30 cellular contexts compared by ENCODE assay signal in the genomic region with DNA sequence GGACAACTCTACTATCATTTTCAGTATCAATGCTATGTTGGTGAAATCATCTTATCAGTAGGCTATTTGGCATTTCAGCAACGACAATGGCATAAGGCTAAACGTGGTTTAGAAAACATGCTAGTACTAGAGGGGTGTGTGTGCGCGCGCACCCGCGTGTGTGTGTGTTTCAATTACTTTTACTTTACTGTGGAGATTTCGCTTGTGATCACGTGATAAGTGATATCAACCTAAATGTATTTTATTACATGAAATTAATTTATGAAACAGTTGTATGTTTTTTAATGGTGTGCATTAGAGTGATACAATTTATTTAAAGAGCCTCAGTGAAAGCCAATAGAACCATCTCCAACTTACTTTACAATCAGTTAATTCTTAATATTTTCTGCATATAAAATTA.
"Had no signal": no experiment of that assay in that cellular context is flagged by ENCODE, and none has a peak within 500 bp of the region (broad histone marks: within the 10 kb centered on the region; RNA-seq: fewer than 3 reads in every experiment).

No MANE protein-coding gene starts in this region.

- H3K36me3 ChIP-seq: ascending aorta, cardiac muscle cell had no signal

- DNase-seq: activated B cell treated with CpG ODN at 0.5 μM for 24 hours; activated CD4-positive, alpha-beta memory T cell treated with anti-CD3 and anti-CD28 coated beads, Interleukin-2, amount 10 ng/mL, durations not matched to agents 7 days and 5 days; activated CD4-positive, alpha-beta T cell treated with anti-CD3 and anti-CD28 coated beads for 4 hours; activated CD4-positive, alpha-beta T cell treated with anti-CD3 and anti-CD28 coated beads, Interleukin-2, amount 10 ng/mL, durations not matched to agents 24 days and 14 days; activated CD4-positive, alpha-beta T cell treated with anti-CD3 and anti-CD28 coated beads, Interleukin-2, amount 50 U/mL, for 1 hour; activated CD4-positive, alpha-beta T cell treated with anti-CD3 and anti-CD28 coated beads, Interleukin-2, amount 50 U/mL, for 48 hours; activated CD4-positive, CD25-positive, alpha-beta regulatory T cell treated with anti-CD3 and anti-CD28 coated beads, Interleukin-2, amount 50 U/mL, for 72 hours; activated CD8-positive, alpha-beta memory T cell treated with anti-CD3 and anti-CD28 coated beads for 24 hours; activated CD8-positive, alpha-beta memory T cell treated with anti-CD3 and anti-CD28 coated beads, Interleukin-2, amount 10 ng/mL, durations not matched to agents 7 days and 5 days; activated CD8-positive, alpha-beta memory T cell treated with anti-CD3 and anti-CD28 coated beads, Interleukin-2, amount 50 U/mL, for 48 hours; activated CD8-positive, alpha-beta T cell treated with anti-CD3 and anti-CD28 coated beads, Interleukin-2, amount 10 ng/mL, durations not matched to agents 7 days and 5 days; activated effector memory CD4-positive, alpha-beta T cell treated with Interleukin-2 at 50 U/mL for 16 hours; activated gamma-delta T cell; activated naive CD4-positive, alpha-beta T cell treated with anti-CD3 and anti-CD28 coated beads, Interleukin-2, amount 10 ng/mL, durations not matched to agents 7 days and 5 days; activated naive CD4-positive, alpha-beta T cell treated with Interleukin-2 at 50 U/mL for 16 hours; activated naive CD8-positive, alpha-beta T cell treated with anti-CD3 and anti-CD28 coated beads, Interleukin-2, amount 10 ng/mL, durations not matched to agents 7 days and 5 days; activated naive CD8-positive, alpha-beta T cell treated with anti-CD3 and anti-CD28 coated beads, Interleukin-2, amount 50 U/mL, for 24 hours; activated T-cell treated with anti-CD3 and anti-CD28 coated beads, Interleukin-2, amount 50 U/mL, for 24 hours; activated T-cell treated with anti-CD3 and anti-CD28 coated beads, Interleukin-2, amount 50 U/mL, for 48 hours; amygdala; anterior cingulate cortex; caudate nucleus; cerebellar nuclear complex; T-helper 2 cell; T-helper 9 cell had no signal

- H3K9me3 ChIP-seq: ascending aorta had no signal

- H3K27ac ChIP-seq: ascending aorta, cardiac muscle cell, VCaP had no signal

- FAIRE-seq: bronchial epithelial cell, TTC549 had no signal

- H3K4me3 ChIP-seq: ascending aorta, cardiac muscle cell had no signal

- H3K4me1 ChIP-seq: ascending aorta had no signal

- H3K27me3 ChIP-seq: ascending aorta, cardiac muscle cell had no signal

- ATAC-seq: activated CD8-positive, alpha-beta memory T cell treated with anti-CD3 and anti-CD28 coated beads, Interleukin-2, amount 10 ng/mL, durations not matched to agents 7 days and 5 days; activated CD8-positive, alpha-beta T cell treated with anti-CD3 and anti-CD28 coated beads, Interleukin-2, amount 10 ng/mL, durations not matched to agents 7 days and 5 days; activated naive CD8-positive, alpha-beta T cell treated with anti-CD3 and anti-CD28 coated beads, Interleukin-2, amount 50 U/mL, for 24 hours had no signal
